1 cellular context compared by ENCODE assay signal in genomic region chr2:172434821-172435607, GRCh38.
TF ChIP-seq lines count a peak whose summit lies in the region.

No MANE protein-coding gene starts in this region.

TF ChIP-seq in IMR-90, 13 proteins besides CTCF, POLR2A, EP300 and RAD21 (continued from another document):
- TF ChIP-seq FOS (IDR thresholded peaks at IDR 0.05; ENCODE audit: low read depth, low read length): no peak
- TF ChIP-seq RCOR1 (IDR thresholded peaks at IDR 0.05; ENCODE audit: insufficient replicate concordance, low read length): no peak
- no peak for TF ChIP-seq MAFK (IDR thresholded peaks at IDR 0.05; ENCODE audit: low read depth, low read length)
- TF ChIP-seq MAZ (IDR thresholded peaks at IDR 0.05; ENCODE audit: borderline replicate concordance, low read depth, low read length): no peak
